1 cellular context compared by ENCODE assay signal in the genomic region with DNA sequence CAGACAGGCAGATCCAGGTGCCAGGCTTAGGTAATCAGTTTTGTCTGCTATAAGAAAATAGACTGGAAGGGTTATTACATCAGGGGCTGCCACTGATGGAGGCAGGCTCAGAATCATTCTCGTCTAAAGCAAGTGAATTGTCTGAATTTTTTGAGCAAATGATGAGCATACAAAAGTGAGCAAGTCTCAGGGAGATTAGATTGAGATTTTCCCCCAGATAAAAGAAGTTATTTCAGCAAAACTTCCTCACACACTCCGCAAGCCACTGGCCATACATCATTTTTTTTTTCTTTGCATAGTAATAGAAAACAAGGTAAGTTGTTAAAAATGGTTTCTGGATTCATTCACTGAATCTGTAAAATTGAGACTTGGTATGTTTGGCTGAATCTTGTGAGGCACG.
TF ChIP-seq lines count a peak whose summit lies in the region.

No MANE protein-coding gene starts in this region.

TF ChIP-seq in HCT116, 20 proteins besides CTCF, POLR2A, EP300 and RAD21 (continued from another document):
- TF ChIP-seq EZH2phosphoT487 (IDR thresholded peaks at IDR 0.05; ENCODE audit: borderline replicate concordance) (no peak), MAX (IDR thresholded peaks at IDR 0.05) (no peak), SRF (IDR thresholded peaks at IDR 0.05; ENCODE audit: low read depth) (no peak), EZH2 (IDR thresholded peaks at IDR 0.05) (no peak), ZNF274 (IDR thresholded peaks at IDR 0.05; ENCODE audit: low read depth, low read length) (no peak), JUND (IDR thresholded peaks at IDR 0.05) (no peak), ZFX (IDR thresholded peaks at IDR 0.05) (no peak), YY1 (IDR thresholded peaks at IDR 0.05; ENCODE audit: extremely low read depth, insufficient replicate concordance, low read depth, low read length) (no peak), FOSL1 (IDR thresholded peaks at IDR 0.05; ENCODE audit: low read depth) (no peak), EGR1 (IDR thresholded peaks at IDR 0.05; ENCODE audit: low read depth) (no peak), CBX3 (IDR thresholded peaks at IDR 0.05; ENCODE audit: low read depth) (no peak), SIN3A (IDR thresholded peaks at IDR 0.05; ENCODE audit: low read depth) (no peak), REST (IDR thresholded peaks at IDR 0.05; ENCODE audit: low read depth) (no peak), TCF7L2 (IDR thresholded peaks at IDR 0.05; ENCODE audit: borderline replicate concordance, extremely low read depth, insufficient read depth, insufficient read length) (no peak), POLR2AphosphoS5 (IDR thresholded peaks at IDR 0.05; ENCODE audit: low read depth, low read length) (no peak), CEBPB (IDR thresholded peaks at IDR 0.05; ENCODE audit: low read depth) (no peak)
- TF ChIP-seq, protein P1, sequence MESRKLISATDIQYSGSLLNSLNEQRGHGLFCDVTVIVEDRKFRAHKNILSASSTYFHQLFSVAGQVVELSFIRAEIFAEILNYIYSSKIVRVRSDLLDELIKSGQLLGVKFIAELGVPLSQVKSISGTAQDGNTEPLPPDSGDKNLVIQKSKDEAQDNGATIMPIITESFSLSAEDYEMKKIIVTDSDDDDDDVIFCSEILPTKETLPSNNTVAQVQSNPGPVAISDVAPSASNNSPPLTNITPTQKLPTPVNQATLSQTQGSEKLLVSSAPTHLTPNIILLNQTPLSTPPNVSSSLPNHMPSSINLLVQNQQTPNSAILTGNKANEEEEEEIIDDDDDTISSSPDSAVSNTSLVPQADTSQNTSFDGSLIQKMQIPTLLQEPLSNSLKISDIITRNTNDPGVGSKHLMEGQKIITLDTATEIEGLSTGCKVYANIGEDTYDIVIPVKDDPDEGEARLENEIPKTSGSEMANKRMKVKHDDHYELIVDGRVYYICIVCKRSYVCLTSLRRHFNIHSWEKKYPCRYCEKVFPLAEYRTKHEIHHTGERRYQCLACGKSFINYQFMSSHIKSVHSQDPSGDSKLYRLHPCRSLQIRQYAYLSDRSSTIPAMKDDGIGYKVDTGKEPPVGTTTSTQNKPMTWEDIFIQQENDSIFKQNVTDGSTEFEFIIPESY (IDR thresholded peaks at IDR 0.05; ENCODE audit: extremely low read depth, insufficient replicate concordance, low read length): no peak
